Comparison of ENCODE assay signal across 1 cellular context in the genomic region with DNA sequence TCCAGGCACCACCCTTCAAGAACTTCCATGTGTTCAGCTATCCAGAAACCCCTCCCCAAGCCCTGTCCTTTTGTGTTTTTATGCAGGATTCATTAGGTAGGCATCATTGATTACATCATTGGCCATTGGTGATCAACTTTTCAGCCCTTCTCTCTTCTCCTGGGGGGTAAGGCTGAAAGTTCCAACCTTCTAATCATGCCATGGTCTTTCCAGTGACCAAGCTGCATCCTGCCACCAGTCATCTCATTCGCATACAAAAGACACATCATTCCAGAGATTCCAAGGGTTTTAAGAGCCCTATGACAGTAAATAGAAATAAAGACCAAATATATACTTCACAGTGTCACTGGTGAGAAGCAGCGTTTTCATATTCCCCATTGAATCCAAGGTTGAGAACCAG.
TF ChIP-seq lines count a peak whose summit lies in the region.

No MANE protein-coding gene starts in this region.

TF ChIP-seq in H1, 55 proteins besides CTCF, POLR2A, EP300 and RAD21:
- TF ChIP-seq GABPA (IDR thresholded peaks at IDR 0.05; ENCODE audit: borderline replicate concordance, insufficient read depth, low read length), result no peak
- TF ChIP-seq PHF8 (conservative IDR thresholded peaks at IDR 0.05; ENCODE audit: low read depth, low read length), result no peak
- TF ChIP-seq KDM5A (IDR thresholded peaks at IDR 0.05; ENCODE audit: low read length), result no peak
- TF ChIP-seq CHD1 (IDR thresholded peaks at IDR 0.05; ENCODE audit: low read depth, low read length), result no peak
- no peak for TF ChIP-seq HDAC2 (IDR thresholded peaks at IDR 0.05; ENCODE audit: borderline replicate concordance in 1 of 2, low read depth in 2 of 2, low read length in 2 of 2)
- TF ChIP-seq SAP30 (IDR thresholded peaks at IDR 0.05; ENCODE audit: insufficient read depth, insufficient replicate concordance, low read length), result no peak
- TF ChIP-seq SP1 (IDR thresholded peaks at IDR 0.05; ENCODE audit: low read depth, low read length), result no peak
- TF ChIP-seq, protein P1, sequence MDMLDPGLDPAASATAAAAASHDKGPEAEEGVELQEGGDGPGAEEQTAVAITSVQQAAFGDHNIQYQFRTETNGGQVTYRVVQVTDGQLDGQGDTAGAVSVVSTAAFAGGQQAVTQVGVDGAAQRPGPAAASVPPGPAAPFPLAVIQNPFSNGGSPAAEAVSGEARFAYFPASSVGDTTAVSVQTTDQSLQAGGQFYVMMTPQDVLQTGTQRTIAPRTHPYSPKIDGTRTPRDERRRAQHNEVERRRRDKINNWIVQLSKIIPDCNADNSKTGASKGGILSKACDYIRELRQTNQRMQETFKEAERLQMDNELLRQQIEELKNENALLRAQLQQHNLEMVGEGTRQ (IDR thresholded peaks at IDR 0.05; ENCODE audit: low read length), result no peak
- TF ChIP-seq, protein P2, sequence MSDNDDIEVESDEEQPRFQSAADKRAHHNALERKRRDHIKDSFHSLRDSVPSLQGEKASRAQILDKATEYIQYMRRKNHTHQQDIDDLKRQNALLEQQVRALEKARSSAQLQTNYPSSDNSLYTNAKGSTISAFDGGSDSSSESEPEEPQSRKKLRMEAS (IDR thresholded peaks at IDR 0.05), result no peak
- TF ChIP-seq NRF1 (IDR thresholded peaks at IDR 0.05; ENCODE audit: low read depth, low read length), result no peak
- no peak for TF ChIP-seq RFX5 (IDR thresholded peaks at IDR 0.05; ENCODE audit: borderline replicate concordance, low read depth, low read length)
TF ChIP-seq in H1: peak in this region for 0.
